ENCODE assay signal across 8 cellular contexts in the genomic region with DNA sequence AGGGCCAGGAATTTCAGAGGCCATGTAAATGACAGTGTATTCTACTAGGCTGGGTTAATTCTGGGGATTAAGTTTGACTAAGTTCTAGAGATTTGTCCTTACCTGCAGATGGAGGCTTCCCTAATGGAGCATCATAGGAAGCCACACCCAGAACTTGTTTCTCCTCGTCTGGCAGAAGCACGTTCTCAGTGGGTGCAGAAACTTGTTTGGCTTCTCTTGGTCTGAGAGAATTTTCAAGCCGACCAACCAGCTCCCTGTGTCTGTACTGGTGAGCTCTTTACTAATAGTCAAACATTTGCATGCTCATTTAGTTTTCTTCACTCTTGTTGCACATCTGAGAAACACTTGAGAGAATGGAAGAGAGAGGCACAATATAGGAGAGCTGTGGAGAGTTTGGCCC. TPM values are rescaled to one million over a fixed set of nuclear protein-coding genes. Genes with fewer than 3 reads are reported as not detected.
DNase-seq lines count a peak whose midpoint lies in the region; ATAC-seq, FAIRE-seq and TF ChIP-seq lines count a peak whose summit lies in the region.

No MANE protein-coding gene starts in this region.

- CTCF ChIA-PET in mammary epithelial cell (lab: Charles Lee; ENCODE audit: low non-redundant PET), result interaction anchor here (0.7 to 0.8 kb wide), 2 partner anchors 21 to 47 kb away, joined by 4 to 6 read pairs; partner anchors contain the start of gene COMMD8

- no peak for TF ChIP-seq CTCF in mammary epithelial cell (conservative IDR thresholded peaks at IDR 0.05 in 1 of 2, IDR thresholded peaks at IDR 0.05 in 1 of 2; ENCODE audit: extremely low read depth in 1 of 2, insufficient read depth in 1 of 2, low read depth in 1 of 2, low read length in 2 of 2)

- TF ChIP-seq POLR2A in GM12891 (IDR thresholded peaks at IDR 0.05; ENCODE audit: low read depth, low read length), result no peak

- H3K4me1 ChIP-seq in mammary epithelial cell (ENCODE audit: insufficient read depth, low read length) (peaks cover 25% of the 10 kb centered on the region), rectal smooth muscle tissue (ENCODE audit: control insufficient read depth, insufficient read depth, low read length) (peaks cover 4% of the 10 kb centered on the region)

- intact Hi-C loops in mammary epithelial cell (cut with micrococcal nuclease), result no loop called here

- H3K79me2 ChIP-seq in mammary epithelial cell (ENCODE audit: insufficient read depth, low read length), result peaks cover 32% of the 10 kb centered on the region

- no peak for FAIRE-seq in GM12891 (lab: Jason Lieb, UNC)

- no peaks in the 10 kb centered on the region for H3K9me3 ChIP-seq in mammary epithelial cell (replicated peaks; ENCODE audit: insufficient read depth, low read length)

- ATAC-seq in GM19025 (IDR thresholded peaks at IDR 0.05; ENCODE audit: low read depth, unreplicated experiment) (peak; percentile 20), HG03196 (IDR thresholded peaks at IDR 0.05; ENCODE audit: unreplicated experiment) (peak; percentile 17), HG02884 (IDR thresholded peaks at IDR 0.05; ENCODE audit: unreplicated experiment) (no peak), HG03135 (IDR thresholded peaks at IDR 0.05; ENCODE audit: unreplicated experiment) (no peak)

- DNase-seq in mammary epithelial cell, result peak; percentile 76
- DNase-seq in GM12891 (ENCODE audit: insufficient read length, low spot score), result no peak
- no peak for DNase-seq in NCI-H82 treated with DMSO at 0.1 percent for 48 hours (lab: John Stamatoyannopoulos, UW; ENCODE audit: unreplicated experiment)

- dilution Hi-C loops in mammary epithelial cell (cut with HindIII; ENCODE audit: low sequenced_read_pairs), result no loop called here

- no TSS peak for BruUV-seq in mammary epithelial cell (replicated peaks; lab: Mats Ljungman, UMichigan)

- no peaks in the 10 kb centered on the region for H3K27me3 ChIP-seq in mammary epithelial cell (ENCODE audit: insufficient read depth, low read length)
- no peaks in the 10 kb centered on the region for H3K27me3 ChIP-seq in rectal smooth muscle tissue (ENCODE audit: control insufficient read depth, insufficient read depth, low read length)

- H3K36me3 ChIP-seq in mammary epithelial cell (ENCODE audit: insufficient read depth, low read length) (no peaks in the 10 kb centered on the region), rectal smooth muscle tissue (ENCODE audit: control insufficient read depth, insufficient read depth, low read length) (no peaks in the 10 kb centered on the region)

- H3K9ac ChIP-seq in mammary epithelial cell (ENCODE audit: insufficient read depth, low read length), result no peak overlapping the region
- H3K9ac ChIP-seq in rectal smooth muscle tissue (ENCODE audit: low read length), result no peak overlapping the region

- 30% methylated on average over 3 of the region's 3 CpGs for WGBS in mammary epithelial cell (ENCODE audit: low coverage, missing lambda C conversion rate)

- no peak overlapping the region for H3K4me3 ChIP-seq in mammary epithelial cell (replicated peaks in 1 of 3; ENCODE audit: insufficient read depth in 1 of 3, low read depth in 2 of 3, low read length in 3 of 3)
- no peak overlapping the region for H3K4me3 ChIP-seq in rectal smooth muscle tissue (ENCODE audit: low read length)

- in situ Hi-C loops in mammary epithelial cell (cut with MboI; ENCODE audit: low sequenced_read_pairs in 2 of 2), result no loop called here

- H3K4me2 ChIP-seq in mammary epithelial cell (ENCODE audit: insufficient read depth, low read depth, low read length), result no peak overlapping the region

- peak overlapping the region; percentile 85 for H3K27ac ChIP-seq in mammary epithelial cell (ENCODE audit: insufficient read depth, low read depth, low read length)
- peak overlapping the region; percentile 89 for H3K27ac ChIP-seq in rectal smooth muscle tissue (ENCODE audit: low read depth, low read length)

- H4K20me1 ChIP-seq in mammary epithelial cell (ENCODE audit: insufficient read depth, low read length), result no peaks in the 10 kb centered on the region

- H2AFZ ChIP-seq in mammary epithelial cell (ENCODE audit: low read depth, low read length), result peak overlapping the region; percentile 64

TF ChIP-seq in GM12891, 5 proteins besides CTCF, POLR2A, EP300 and RAD21:
- no peak for TF ChIP-seq SPI1 (IDR thresholded peaks at IDR 0.05; ENCODE audit: low read depth, low read length)
- TF ChIP-seq POLR2AphosphoS5 (IDR thresholded peaks at IDR 0.05; ENCODE audit: low read depth, low read length), result no peak
- no peak for TF ChIP-seq PAX5 (IDR thresholded peaks at IDR 0.05; ENCODE audit: insufficient read depth, low read length, severe bottlenecking)
- TF ChIP-seq TAF1 (IDR thresholded peaks at IDR 0.05; ENCODE audit: low read depth, low read length), result no peak
- TF ChIP-seq POU2F2 (IDR thresholded peaks at IDR 0.05; ENCODE audit: low read depth, low read length), result no peak

RNA-seq across cellular contexts. Expression of gene ATP10D, which starts 0.9 kb away (rescaled TPM):
- total RNA-seq in mammary epithelial cell, result 10 to 100 TPM; 71.6 to 88.4 TPM
- polyA plus RNA-seq in mammary epithelial cell, result 30.2 TPM
- 151 TPM for polyA minus RNA-seq in mammary epithelial cell
- 3.4 TPM for polyA plus RNA-seq in GM12891 (2012; ENCODE audit: low read depth, missing spikeins)

RNA-seq across cellular contexts. Expression of gene COMMD8, which starts 20.7 kb away (rescaled TPM):
- total RNA-seq in mammary epithelial cell, result 10 to 100 TPM; 27.2 to 29.5 TPM
- polyA plus RNA-seq in mammary epithelial cell, result 12.7 TPM
- polyA minus RNA-seq in mammary epithelial cell, result 4.2 TPM
- 18.2 TPM for polyA plus RNA-seq in GM12891 (2012; ENCODE audit: low read depth, missing spikeins)

Comparison
In these comparisons a context has a peak if more than half of its experiments do, and no peak if none do; other contexts are left out.
1. ATAC-seq: peak in GM19025 (single experiment) and HG03196 (single experiment); none in HG02884 (single experiment) and HG03135 (single experiment).